9 cellular contexts compared by ENCODE assay signal in genomic region chr9:34332370-34332964, GRCh38. TPM values are rescaled to one million over a fixed set of nuclear protein-coding genes. Genes with fewer than 3 reads are reported as not detected.
DNase-seq lines count a peak whose midpoint lies in the region; ATAC-seq and TF ChIP-seq lines count a peak whose summit lies in the region.
"Had no signal": no experiment of that assay in that cellular context is flagged by ENCODE, and none has a peak within 500 bp of the region (broad histone marks: within the 10 kb centered on the region; RNA-seq: fewer than 3 reads in every experiment).

No MANE protein-coding gene starts in this region.

- DNase-seq in CD8-positive, alpha-beta T cell: no peak
- DNase-seq in GM23338 (ENCODE audit: low spot score) (peak; percentile 60), Panc1 (ENCODE audit: low read depth, low spot score) (peak; percentile 30), erythroblast (lab: John Stamatoyannopoulos, UW) (peak; percentile 50 to 65), pons (ENCODE audit: low spot score) (peak; percentile 97), cortex of kidney (lab: John Stamatoyannopoulos, UW) (no peak), NCI-H774 (lab: John Stamatoyannopoulos, UW) (no peak)

- in situ Hi-C loops in Panc1 (cut with HindIII; ENCODE audit: low pct_unique_long_range_greater_than_20kb, low sequenced_read_pairs): no loop called here

- no peaks in the 10 kb centered on the region for H3K9me3 ChIP-seq in CD8-positive, alpha-beta T cell (ENCODE audit: low read length)
- no peaks in the 10 kb centered on the region for H3K9me3 ChIP-seq in Panc1 (ENCODE audit: control insufficient read depth, insufficient read depth, low read depth, low read length)

- intact Hi-C loops in CD8-positive, alpha-beta T cell (cut with DNase I, micrococcal nuclease): loop anchor here (2.0 to 5.0 kb wide), 4 partner anchors 168 to 515 kb away; partner anchors contain the start of genes ENHO (in 1 of the 2) and UBE2R2 (in 1 of the 2)
- intact Hi-C loops in Panc1 (cut with micrococcal nuclease; ENCODE audit: unreplicated experiment): loop anchor here (1.0 kb wide), 1 partner anchor 47 kb away; no protein-coding TSS in a partner anchor

- no peaks in the 10 kb centered on the region for H3K9me2 ChIP-seq in GM23338 (ENCODE audit: insufficient read depth)

- no peaks in the 10 kb centered on the region for H3K27me3 ChIP-seq in CD8-positive, alpha-beta T cell (ENCODE audit: insufficient read depth, low read length)
- H3K27me3 ChIP-seq in GM23338 (ENCODE audit: insufficient read depth) (no peaks in the 10 kb centered on the region), Panc1 (ENCODE audit: control insufficient read depth, insufficient read depth, low read length) (no peaks in the 10 kb centered on the region)

- TF ChIP-seq POLR2A in erythroblast (IDR thresholded peaks at IDR 0.05; ENCODE audit: low read length) (no peak), GM18505 (IDR thresholded peaks at IDR 0.05; ENCODE audit: borderline replicate concordance, extremely low read depth, insufficient read depth, insufficient read length) (no peak)

- no peaks in the 10 kb centered on the region for H3K4me1 ChIP-seq in CD8-positive, alpha-beta T cell (ENCODE audit: insufficient read depth, low read length)
- peaks cover 25% of the 10 kb centered on the region for H3K4me1 ChIP-seq in GM23338 (ENCODE audit: insufficient read depth)
- peaks cover 22% of the 10 kb centered on the region for H3K4me1 ChIP-seq in Panc1 (ENCODE audit: control insufficient read depth, insufficient read depth, low read length)

- TF ChIP-seq CTCF in CD8-positive, alpha-beta T cell (IDR thresholded peaks at IDR 0.05): peak; percentile 46
- TF ChIP-seq CTCF in GM23338 (conservative IDR thresholded peaks at IDR 0.05; ENCODE audit: low read depth in 2 of 2): peak; percentile 59 to 72
- peak; percentile 75 for TF ChIP-seq CTCF in Panc1 (IDR thresholded peaks at IDR 0.05)

- no peaks in the 10 kb centered on the region for H3K27me3 Mint-ChIP-seq in CD8-positive, alpha-beta T cell (ENCODE audit: low read depth)
- H3K27me3 Mint-ChIP-seq in GM23338 (ENCODE audit: insufficient read depth, low read depth, poor library complexity): peaks cover 15% of the 10 kb centered on the region

- H2AFZ ChIP-seq in GM23338: no peak overlapping the region

- peaks cover 31% of the 10 kb centered on the region for H3K4me1 Mint-ChIP-seq in CD8-positive, alpha-beta T cell (ENCODE audit: low read depth)
- H3K4me1 Mint-ChIP-seq in GM23338: peaks cover 30% of the 10 kb centered on the region

- H3K4me3 Mint-ChIP-seq in CD8-positive, alpha-beta T cell: no peak overlapping the region
- no peak overlapping the region; the same call in 2 of the 3 replicates for H3K4me3 Mint-ChIP-seq in GM23338

- no peaks in the 10 kb centered on the region; the same call in 1 of the 2 replicates for H4K20me1 ChIP-seq in GM23338 (replicated peaks; ENCODE audit: insufficient read depth)

- no peak for ATAC-seq in CD8-positive, alpha-beta T cell
- ATAC-seq in GM23338: no peak
- ATAC-seq in Panc1: no peak
- no peak for ATAC-seq in GM18505 (IDR thresholded peaks at IDR 0.05; ENCODE audit: unreplicated experiment)

- CTCF ChIA-PET in CD8-positive, alpha-beta T cell (lab: Charles Lee): interaction anchor here (0.8 to 6.5 kb wide), 18 partner anchors 9 to 286 kb away, joined by 3 to 77 read pairs (median 4); partner anchors contain the start of gene MYORG
- CTCF ChIA-PET in Panc1 (lab: Charles Lee): interaction anchor here (0.5 to 1.3 kb wide), 3 partner anchors 47 to 397 kb away, joined by 3 to 15 read pairs (median 9); no protein-coding TSS in a partner anchor

- H3K9me3 Mint-ChIP-seq in CD8-positive, alpha-beta T cell: no peaks in the 10 kb centered on the region
- H3K9me3 Mint-ChIP-seq in GM23338: no peaks in the 10 kb centered on the region

- H3K36me3 ChIP-seq in CD8-positive, alpha-beta T cell (ENCODE audit: insufficient read depth, low read length): no peaks in the 10 kb centered on the region
- H3K36me3 ChIP-seq in GM23338 (ENCODE audit: insufficient read depth): no peaks in the 10 kb centered on the region
- H3K36me3 ChIP-seq in Panc1 (ENCODE audit: control insufficient read depth, insufficient read depth, low read length): no peaks in the 10 kb centered on the region; the same call in 1 of the 2 replicates

- no peak overlapping the region for H3K27ac Mint-ChIP-seq in CD8-positive, alpha-beta T cell
- no peak overlapping the region for H3K27ac Mint-ChIP-seq in GM23338

- H3K4me3 ChIP-seq in CD8-positive, alpha-beta T cell (ENCODE audit: low read depth, low read length): no peak overlapping the region
- H3K4me3 ChIP-seq in GM23338 (no peak overlapping the region), Panc1 (ENCODE audit: low read depth in 2 of 2, low read length in 2 of 2) (no peak overlapping the region)
- H3K4me3 ChIP-seq: SK-N-MC had no signal

- POLR2A ChIA-PET in CD8-positive, alpha-beta T cell (lab: Charles Lee): interaction anchor here (0.6 kb wide), 1 partner anchor 49 kb away, joined by 3 read pairs; no protein-coding TSS in a partner anchor
- POLR2A ChIA-PET in Panc1 (lab: Charles Lee): no interaction called here

- H3K4me2 ChIP-seq in GM23338: no peak overlapping the region; the same call in 1 of the 2 replicates

- no peak overlapping the region for H3K27ac ChIP-seq in CD8-positive, alpha-beta T cell (ENCODE audit: low read depth, low read length)
- H3K27ac ChIP-seq in GM23338 (ENCODE audit: low read depth) (no peak overlapping the region), Panc1 (ENCODE audit: low read length) (no peak overlapping the region)
- H3K27ac ChIP-seq: SK-N-MC had no signal

- H3K36me3 Mint-ChIP-seq in CD8-positive, alpha-beta T cell: peaks cover 24% of the 10 kb centered on the region
- H3K36me3 Mint-ChIP-seq in GM23338 (ENCODE audit: low read depth): no peaks in the 10 kb centered on the region

- peaks cover 7% of the 10 kb centered on the region; the same call in 1 of the 2 replicates for H3F3A ChIP-seq in GM23338 (replicated peaks; ENCODE audit: low read depth)

- peaks cover 5% of the 10 kb centered on the region; the same call in 1 of the 2 replicates for H3K79me2 ChIP-seq in GM23338 (replicated peaks; ENCODE audit: insufficient read depth)

- no TSS peak for BruUV-seq in Panc1 (replicated peaks; lab: Mats Ljungman, UMichigan)

TF ChIP-seq in GM23338, 12 proteins besides CTCF, POLR2A, EP300 and RAD21 (continues in another document):
- no peak for TF ChIP-seq EZH2 (IDR thresholded peaks at IDR 0.05; ENCODE audit: low read depth, unreplicated experiment)
- TF ChIP-seq ZNF114 (CRISPR knock-in tag; IDR thresholded peaks at IDR 0.05): no peak
- no peak for TF ChIP-seq NANOG (IDR thresholded peaks at IDR 0.05; ENCODE audit: borderline replicate concordance)
- TF ChIP-seq ZNF331 (CRISPR knock-in tag; IDR thresholded peaks at IDR 0.05; ENCODE audit: low read depth): no peak
- no peak for TF ChIP-seq JUNB (IDR thresholded peaks at IDR 0.05; ENCODE audit: unreplicated experiment)
- TF ChIP-seq CREB1 (CRISPR knock-in tag; IDR thresholded peaks at IDR 0.05; ENCODE audit: low read depth): no peak
- no peak for TF ChIP-seq REST (IDR thresholded peaks at IDR 0.05; ENCODE audit: unreplicated experiment)

RNA-seq across cellular contexts. Expression of gene NUDT2, which starts 3.1 kb away (rescaled TPM):
- total RNA-seq in CD8-positive, alpha-beta T cell: 10 to 100 TPM in 1 of 2 experiments, 1 to 10 TPM in 1; 9.7 to 10.2 TPM
- total RNA-seq in GM23338 (2014; rRNA removed; shearing (Covaris generic)): 9.5 and 12.1 TPM in 2 replicates
- polyA plus RNA-seq in GM23338 (2016; fragmentation: Nextera tagmentation; extraction: Ambion mirVana): 16.4 and 16.9 TPM in 2 replicates
- 36.2 TPM for total RNA-seq in Panc1 (2021; ENCODE audit: unreplicated experiment)
- polyA plus RNA-seq in Panc1 (2012; ENCODE audit: insufficient read length): 32.3 TPM

RNA-seq across cellular contexts. Expression of gene KIF24, which starts 3.4 kb away (rescaled TPM):
- total RNA-seq in CD8-positive, alpha-beta T cell: under 1 TPM; 0.08 to 0.14 TPM
- total RNA-seq in GM23338 (2014; rRNA removed; shearing (Covaris generic)): 4.4 and 4.7 TPM in 2 replicates
- 1.0 and 1.3 TPM in 2 replicates for polyA plus RNA-seq in GM23338 (2016; fragmentation: Nextera tagmentation; extraction: Ambion mirVana)
- 7.2 TPM for total RNA-seq in Panc1 (2021; ENCODE audit: unreplicated experiment)
- 2.6 TPM for polyA plus RNA-seq in Panc1 (2012; ENCODE audit: insufficient read length)

RNA-seq across cellular contexts. Expression of gene MYORG, which starts 44.2 kb away (rescaled TPM):
- total RNA-seq in CD8-positive, alpha-beta T cell: under 1 TPM; 0.39 to 0.60 TPM
- total RNA-seq in GM23338 (2014; rRNA removed; shearing (Covaris generic)): 4.9 and 7.3 TPM in 2 replicates
- polyA plus RNA-seq in GM23338 (2016; fragmentation: Nextera tagmentation; extraction: Ambion mirVana): 1.3 and 1.5 TPM in 2 replicates
- total RNA-seq in Panc1 (2021; ENCODE audit: unreplicated experiment): 9.7 TPM
- polyA plus RNA-seq in Panc1 (2012; ENCODE audit: insufficient read length): 6.7 TPM

Comparison
In these comparisons a context has a peak if more than half of its experiments do, and no peak if none do; other contexts are left out.
1. DNase-seq: peak in GM23338 (single experiment), Panc1 (single experiment), erythroblast (2 of 2) and pons (single experiment); none in CD8-positive, alpha-beta T cell (0 of 7), cortex of kidney (single experiment) and NCI-H774 (single experiment).
2. Peak in every context shown above with its lines, with median percentiles within 50 percentile points of each other: CTCF ChIP-seq.